In genomic region chr12:56158926-56159461, GRCh38 we compare ENCODE assay signal across 8 cellular contexts. TPM values are rescaled to one million over a fixed set of nuclear protein-coding genes. Genes with fewer than 3 reads are reported as not detected.
DNase-seq lines count a peak whose midpoint lies in the region; ATAC-seq lines count a peak whose summit lies in the region.

No MANE protein-coding gene starts in this region.

- H3K36me3 Mint-ChIP-seq in activated naive CD8-positive, alpha-beta T cell treated with anti-CD3 and anti-CD28 coated beads, Interleukin-2, amount 10 ng/mL, durations not matched to agents 7 days and 5 days, result peaks cover 47% of the 10 kb centered on the region

- peak overlapping the region; percentile 96 for H3K4me3 Mint-ChIP-seq in activated naive CD8-positive, alpha-beta T cell treated with anti-CD3 and anti-CD28 coated beads, Interleukin-2, amount 10 ng/mL, durations not matched to agents 7 days and 5 days

- intact Hi-C loops in Right ventricle myocardium inferior (cut with DNase I), result loop anchor here (1.0 to 5.0 kb wide), 3 partner anchors 30 to 42 kb away; partner anchors contain the start of genes ESYT1, RPL41, SMARCC2 and ZC3H10

- peak; percentile 21 for DNase-seq in stimulated activated CD4-positive, alpha-beta T cell treated with anti-CD3 and anti-CD28 coated beads, Interleukin-4, amount 100 ng/mL, for 1 hour
- DNase-seq in stimulated activated CD4-positive, alpha-beta T cell treated with anti-CD3 and anti-CD28 coated beads, Interleukin-12 subunit alpha, Interleukin-12 subunit beta, amount 100 ng/mL, for 4 hours, result no peak
- DNase-seq in NCI-H2227 (lab: John Stamatoyannopoulos, UW; ENCODE audit: unreplicated experiment), result peak; percentile 42
- DNase-seq in activated naive CD8-positive, alpha-beta T cell treated with anti-CD3 and anti-CD28 coated beads, Interleukin-2, amount 10 ng/mL, durations not matched to agents 7 days and 5 days, result peak; percentile 48
- DNase-seq in Right ventricle myocardium inferior (ENCODE audit: missing footprints), result peak; percentile 92
- DNase-seq in nucleus accumbens (lab: John Stamatoyannopoulos, UW), result peak in 31 of 56 donors; percentile 3 to 56 (median 17)
- DNase-seq in NCI-H1092 (lab: John Stamatoyannopoulos, UW), result no peak
- no peak for DNase-seq in T-helper 9 cell

- H3K27ac Mint-ChIP-seq in activated naive CD8-positive, alpha-beta T cell treated with anti-CD3 and anti-CD28 coated beads, Interleukin-2, amount 10 ng/mL, durations not matched to agents 7 days and 5 days, result peak overlapping the region; percentile 97

- peaks cover 35% of the 10 kb centered on the region for H3K4me1 Mint-ChIP-seq in activated naive CD8-positive, alpha-beta T cell treated with anti-CD3 and anti-CD28 coated beads, Interleukin-2, amount 10 ng/mL, durations not matched to agents 7 days and 5 days

- POLR2A ChIA-PET in activated naive CD8-positive, alpha-beta T cell treated with anti-CD3 and anti-CD28 coated beads, Interleukin-2, amount 10 ng/mL, durations not matched to agents 7 days and 5 days (lab: Charles Lee), result interaction anchor here (0.6 to 9.1 kb wide), 14 partner anchors 9 to 430 kb away, joined by 3 to 145 read pairs (median 4); partner anchors contain the start of genes CD63, CNPY2, ESYT1 and MYL6B

- ATAC-seq in activated naive CD8-positive, alpha-beta T cell treated with anti-CD3 and anti-CD28 coated beads, Interleukin-2, amount 10 ng/mL, durations not matched to agents 7 days and 5 days (ENCODE audit: low read depth), result peak; percentile 6
- peak; percentile 77 for ATAC-seq in Right ventricle myocardium inferior

- no peaks in the 10 kb centered on the region for H3K9me3 Mint-ChIP-seq in activated naive CD8-positive, alpha-beta T cell treated with anti-CD3 and anti-CD28 coated beads, Interleukin-2, amount 10 ng/mL, durations not matched to agents 7 days and 5 days

- H3K27me3 Mint-ChIP-seq in activated naive CD8-positive, alpha-beta T cell treated with anti-CD3 and anti-CD28 coated beads, Interleukin-2, amount 10 ng/mL, durations not matched to agents 7 days and 5 days, result no peaks in the 10 kb centered on the region

RNA-seq across cellular contexts. Expression of gene MYL6, which starts 0.8 kb away (rescaled TPM):
- total RNA-seq in activated naive CD8-positive, alpha-beta T cell treated with anti-CD3 and anti-CD28 coated beads, Interleukin-2, amount 10 ng/mL, durations not matched to agents 7 days and 5 days, result 1,000 to 10,000 TPM; 1,083 to 1,169 TPM
- 673 TPM for total RNA-seq in Right ventricle myocardium inferior

RNA-seq across cellular contexts. Expression of gene MYL6B, which starts 6.6 kb away (rescaled TPM):
- 10 to 100 TPM; 46.6 to 47.8 TPM for total RNA-seq in activated naive CD8-positive, alpha-beta T cell treated with anti-CD3 and anti-CD28 coated beads, Interleukin-2, amount 10 ng/mL, durations not matched to agents 7 days and 5 days
- total RNA-seq in Right ventricle myocardium inferior, result 45.8 TPM

RNA-seq across cellular contexts. Expression of gene SMARCC2, which starts 30.3 kb away (rescaled TPM):
- 100 to 1,000 TPM; 162 to 174 TPM for total RNA-seq in activated naive CD8-positive, alpha-beta T cell treated with anti-CD3 and anti-CD28 coated beads, Interleukin-2, amount 10 ng/mL, durations not matched to agents 7 days and 5 days
- total RNA-seq in Right ventricle myocardium inferior, result 68.8 TPM

RNA-seq across cellular contexts. Expression of gene ESYT1, which starts 30.9 kb away (rescaled TPM):
- total RNA-seq in activated naive CD8-positive, alpha-beta T cell treated with anti-CD3 and anti-CD28 coated beads, Interleukin-2, amount 10 ng/mL, durations not matched to agents 7 days and 5 days, result 100 to 1,000 TPM; 251 TPM
- total RNA-seq in Right ventricle myocardium inferior, result 33.6 TPM

RNA-seq across cellular contexts. Expression of gene ZC3H10, which starts 40.9 kb away (rescaled TPM):
- 10 to 100 TPM; 10.6 to 12.0 TPM for total RNA-seq in activated naive CD8-positive, alpha-beta T cell treated with anti-CD3 and anti-CD28 coated beads, Interleukin-2, amount 10 ng/mL, durations not matched to agents 7 days and 5 days
- total RNA-seq in Right ventricle myocardium inferior, result 7.3 TPM

Comparison
In these comparisons a context has a peak if more than half of its experiments do, and no peak if none do; other contexts are left out.
1. DNase-seq: peak in stimulated activated CD4-positive, alpha-beta T cell treated with anti-CD3 and anti-CD28 coated beads, Interleukin-4, amount 100 ng/mL, for 1 hour (single experiment), NCI-H2227 (single experiment), activated naive CD8-positive, alpha-beta T cell treated with anti-CD3 and anti-CD28 coated beads, Interleukin-2, amount 10 ng/mL, durations not matched to agents 7 days and 5 days (single experiment), Right ventricle myocardium inferior (single experiment) and nucleus accumbens (31 of 56); none in stimulated activated CD4-positive, alpha-beta T cell treated with anti-CD3 and anti-CD28 coated beads, Interleukin-12 subunit alpha, Interleukin-12 subunit beta, amount 100 ng/mL, for 4 hours (single experiment), NCI-H1092 (single experiment) and T-helper 9 cell (single experiment).